In the genomic region with DNA sequence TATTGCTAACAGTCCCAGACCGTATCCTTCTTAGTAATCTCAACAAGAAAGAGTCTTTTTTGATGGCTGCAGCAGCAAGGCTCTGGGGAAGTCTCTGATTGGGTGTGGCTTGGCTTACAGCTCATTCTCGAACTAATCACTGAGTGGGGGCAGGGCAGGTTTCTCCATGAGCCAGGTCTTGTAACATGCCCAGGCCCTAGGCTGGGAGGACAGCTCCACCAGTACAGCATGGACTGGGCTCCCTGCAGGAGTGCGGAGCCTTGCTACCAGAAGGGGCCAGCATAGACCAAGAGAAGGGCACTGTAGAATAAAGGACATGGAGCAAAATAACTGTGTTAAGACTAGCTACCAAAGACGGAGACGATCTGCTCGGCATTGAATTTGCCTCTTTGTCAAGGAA, we compare ENCODE assay signal across 13 cellular contexts. TPM values are rescaled to one million over a fixed set of nuclear protein-coding genes. Genes with fewer than 3 reads are reported as not detected.
DNase-seq lines count a peak whose midpoint lies in the region; ATAC-seq and TF ChIP-seq lines count a peak whose summit lies in the region.
"Had no signal": no experiment of that assay in that cellular context is flagged by ENCODE, and none has a peak within 500 bp of the region (broad histone marks: within the 10 kb centered on the region; RNA-seq: fewer than 3 reads in every experiment).

No MANE protein-coding gene starts in this region.

- peak; percentile 37 for DNase-seq in activated naive CD4-positive, alpha-beta T cell treated with anti-CD3 and anti-CD28 coated beads for 36 hours
- no peak for DNase-seq in activated naive CD4-positive, alpha-beta T cell treated with Interleukin-2 at 50 U/mL for 16 hours
- DNase-seq in colonic mucosa (peak; percentile 66), left kidney (ENCODE audit: low read depth, low spot score) (peak; percentile 38), upper lobe of right lung (peak; percentile 53), NCI-H2171 (lab: John Stamatoyannopoulos, UW) (no peak), esophagus squamous epithelium (lab: John Stamatoyannopoulos, UW) (no peak)
- DNase-seq: activated T-cell treated with anti-CD3 and anti-CD28 coated beads, Interleukin-2, amount 50 U/mL, for 24 hours; stimulated activated CD4-positive, alpha-beta T cell treated with anti-CD3 and anti-CD28 coated beads, Interleukin-15, amount 100 ng/mL, for 24 hours had no signal

- no peak overlapping the region for H3K27ac Mint-ChIP-seq in activated naive CD4-positive, alpha-beta T cell treated with anti-CD3 and anti-CD28 coated beads for 36 hours
- H3K27ac Mint-ChIP-seq: activated T-cell treated with anti-CD3 and anti-CD28 coated beads, Interleukin-2, amount 50 U/mL, for 24 hours; B cell had no signal

- no peak overlapping the region for H3K9ac ChIP-seq in colonic mucosa (ENCODE audit: low read depth in 2 of 2, low read length in 2 of 2)

- no peaks in the 10 kb centered on the region for H3K9me3 Mint-ChIP-seq in activated naive CD4-positive, alpha-beta T cell treated with anti-CD3 and anti-CD28 coated beads for 36 hours
- H3K9me3 Mint-ChIP-seq: activated T-cell treated with anti-CD3 and anti-CD28 coated beads, Interleukin-2, amount 50 U/mL, for 24 hours had no signal

- H3K36me3 Mint-ChIP-seq in activated naive CD4-positive, alpha-beta T cell treated with anti-CD3 and anti-CD28 coated beads for 36 hours (ENCODE audit: low read depth): no peaks in the 10 kb centered on the region

- no peaks in the 10 kb centered on the region for H3K27me3 ChIP-seq in colonic mucosa
- no peaks in the 10 kb centered on the region for H3K27me3 ChIP-seq in upper lobe of right lung
- H3K27me3 ChIP-seq in esophagus squamous epithelium: peaks cover 0 to 61% (median 0%) of the 10 kb centered on the region in 4 donors

- TF ChIP-seq CTCF in colonic mucosa (IDR thresholded peaks at IDR 0.05) (no peak), upper lobe of right lung (IDR thresholded peaks at IDR 0.05) (no peak), esophagus squamous epithelium (IDR thresholded peaks at IDR 0.05) (no peak)

- no peak for TF ChIP-seq POLR2A in esophagus squamous epithelium (IDR thresholded peaks at IDR 0.05)

- H3K9me3 ChIP-seq in colonic mucosa (no peaks in the 10 kb centered on the region), upper lobe of right lung (no peaks in the 10 kb centered on the region), esophagus squamous epithelium (no peaks in the 10 kb centered on the region)

- H3K4me1 ChIP-seq in colonic mucosa (no peaks in the 10 kb centered on the region), upper lobe of right lung (peaks cover 49% of the 10 kb centered on the region), esophagus squamous epithelium (peaks cover 26 to 75% (median 51%) of the 10 kb centered on the region in 3 donors)

- H3K4me1 Mint-ChIP-seq in activated naive CD4-positive, alpha-beta T cell treated with anti-CD3 and anti-CD28 coated beads for 36 hours (ENCODE audit: low read depth): peaks cover 3% of the 10 kb centered on the region
- H3K4me1 Mint-ChIP-seq: B cell had no signal

- intact Hi-C loops in activated naive CD4-positive, alpha-beta T cell treated with anti-CD3 and anti-CD28 coated beads for 36 hours (cut with micrococcal nuclease): no loop called here
- intact Hi-C loops in colonic mucosa (cut with DNase I) (no loop called here), upper lobe of right lung (cut with DNase I) (loop anchor here (10.0 kb wide), 1 partner anchor 57 kb away; a partner anchor contains a TSS), esophagus squamous epithelium (cut with DNase I) (loop anchor here (10.0 kb wide), 1 partner anchor 137 kb away; no protein-coding TSS in a partner anchor)

- 55 to 59% methylated on average over 6 of the region's 6 CpGs for WGBS in esophagus squamous epithelium, 2 donors

- H3K36me3 ChIP-seq in colonic mucosa (no peaks in the 10 kb centered on the region), upper lobe of right lung (no peaks in the 10 kb centered on the region), esophagus squamous epithelium (no peaks in the 10 kb centered on the region)

- CTCF ChIA-PET in activated naive CD4-positive, alpha-beta T cell treated with anti-CD3 and anti-CD28 coated beads for 36 hours (lab: Charles Lee): interaction anchor here (1.2 to 1.4 kb wide), 2 partner anchors 9 to 14 kb away, joined by 4 to 7 read pairs; no protein-coding TSS in a partner anchor

- peaks cover 36% of the 10 kb centered on the region for H3K27me3 Mint-ChIP-seq in activated naive CD4-positive, alpha-beta T cell treated with anti-CD3 and anti-CD28 coated beads for 36 hours (ENCODE audit: low read depth)

- ATAC-seq in upper lobe of right lung (peak; percentile 51), HG03457 (IDR thresholded peaks at IDR 0.05; ENCODE audit: unreplicated experiment) (no peak)
- ATAC-seq: Panc1 had no signal

- H3K4me3 Mint-ChIP-seq in activated naive CD4-positive, alpha-beta T cell treated with anti-CD3 and anti-CD28 coated beads for 36 hours: no peak overlapping the region
- H3K4me3 Mint-ChIP-seq: activated T-cell treated with anti-CD3 and anti-CD28 coated beads, Interleukin-2, amount 50 U/mL, for 24 hours; B cell had no signal

- H3K4me3 ChIP-seq in colonic mucosa (no peak overlapping the region), upper lobe of right lung (no peak overlapping the region), esophagus squamous epithelium (no peak overlapping the region)

- no peak overlapping the region for H3K27ac ChIP-seq in colonic mucosa
- H3K27ac ChIP-seq in upper lobe of right lung: no peak overlapping the region
- H3K27ac ChIP-seq in esophagus squamous epithelium: peak overlapping the region in 1 of 4 donors; percentile 22
- H3K27ac ChIP-seq: HL-60 had no signal

RNA-seq across cellular contexts. Expression of a gene that starts 7.2 kb away (rescaled TPM):
- total RNA-seq in activated naive CD4-positive, alpha-beta T cell treated with anti-CD3 and anti-CD28 coated beads for 36 hours: 1 to 10 TPM; 1.2 to 1.3 TPM
- total RNA-seq in colonic mucosa (10 to 100 TPM; 45.2 to 49.9 TPM), upper lobe of right lung (60.8 TPM), esophagus squamous epithelium (10 to 100 TPM; 12.9 to 21.9 (median 19.1) TPM)
- total RNA-seq: B cell had no signal

RNA-seq across cellular contexts. Expression of a gene that starts 58.2 kb away (rescaled TPM):
- 10 to 100 TPM; 20.8 to 22.8 TPM for total RNA-seq in activated naive CD4-positive, alpha-beta T cell treated with anti-CD3 and anti-CD28 coated beads for 36 hours
- total RNA-seq in colonic mucosa (100 to 1,000 TPM; 111 to 159 TPM), upper lobe of right lung (131 TPM), esophagus squamous epithelium (100 to 1,000 TPM in 1 of 4 donors, 10 to 100 TPM in 3; 81.6 to 125 (median 92.4) TPM)

Comparison
In these comparisons a context has a peak if more than half of its experiments do, and no peak if none do; other contexts are left out.
1. DNase-seq: peak in activated naive CD4-positive, alpha-beta T cell treated with anti-CD3 and anti-CD28 coated beads for 36 hours (single experiment), colonic mucosa (single experiment), left kidney (single experiment) and upper lobe of right lung (single experiment); none in activated naive CD4-positive, alpha-beta T cell treated with Interleukin-2 at 50 U/mL for 16 hours (single experiment), NCI-H2171 (single experiment) and esophagus squamous epithelium (single experiment).
2. RNA of a gene that starts 7.2 kb away (total RNA-seq): 60.8 TPM in upper lobe of right lung (single experiment), 45.2 to 49.9 TPM in colonic mucosa and 12.9 to 21.9 TPM in esophagus squamous epithelium; 1.2 to 1.3 TPM in activated naive CD4-positive, alpha-beta T cell treated with anti-CD3 and anti-CD28 coated beads for 36 hours; every median in the first group is over 4 times any median in the second.
3. intact Hi-C loops: an anchor here in upper lobe of right lung (10.0 kb wide) and esophagus squamous epithelium (10.0 kb wide); none called in activated naive CD4-positive, alpha-beta T cell treated with anti-CD3 and anti-CD28 coated beads for 36 hours and colonic mucosa.